In the genomic region with DNA sequence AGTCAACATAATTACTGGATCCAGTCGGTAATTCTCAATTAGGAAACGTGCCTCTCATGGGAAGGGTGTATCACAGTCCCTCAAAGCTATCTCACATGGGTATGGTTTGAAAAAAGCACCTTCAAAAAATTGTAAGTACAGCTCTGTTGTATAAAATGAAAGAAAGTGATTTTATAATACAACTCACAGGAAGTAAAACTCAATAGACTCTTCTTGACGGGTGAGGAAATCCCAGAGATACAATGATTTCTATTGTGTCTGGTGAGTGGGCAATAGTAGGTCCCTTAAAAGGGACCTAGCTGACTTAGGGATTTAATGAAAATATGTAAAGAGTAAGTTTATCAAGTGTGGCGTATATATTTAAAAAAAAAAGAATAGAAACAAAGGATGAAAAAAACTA, we compare ENCODE assay signal across 14 cellular contexts. TPM values are rescaled to one million over a fixed set of nuclear protein-coding genes. Genes with fewer than 3 reads are reported as not detected.
DNase-seq lines count a peak whose midpoint lies in the region; ATAC-seq and TF ChIP-seq lines count a peak whose summit lies in the region.
"Had no signal": no experiment of that assay in that cellular context is flagged by ENCODE, and none has a peak within 500 bp of the region (broad histone marks: within the 10 kb centered on the region; RNA-seq: fewer than 3 reads in every experiment).

No MANE protein-coding gene starts in this region.

- no peak for DNase-seq in activated naive CD4-positive, alpha-beta T cell treated with anti-CD3 and anti-CD28 coated beads, Interleukin-2, amount 10 ng/mL, durations not matched to agents 7 days and 5 days
- no peak for DNase-seq in activated naive CD4-positive, alpha-beta T cell treated with anti-CD3 and anti-CD28 coated beads, Interleukin-2, amount 50 U/mL, for 72 hours (ENCODE audit: low spot score in 2 of 2)
- no peak for DNase-seq in activated CD8-positive, alpha-beta T cell treated with anti-CD3 and anti-CD28 coated beads for 36 hours
- DNase-seq in left lobe of liver (ENCODE audit: low spot score): no peak
- DNase-seq in GM19240 (ENCODE audit: insufficient read length, low spot score): no peak
- no peak for DNase-seq in NCI-H510A (lab: John Stamatoyannopoulos, UW)
- DNase-seq: activated CD8-positive, alpha-beta memory T cell treated with anti-CD3 and anti-CD28 coated beads for 24 hours; brain microvascular endothelial cell; NCI-H1092 treated with DMSO at 0.1 percent for 48 hours; NCI-H526; posterior cingulate gyrus; stimulated activated CD4-positive, alpha-beta T cell treated with anti-CD3 and anti-CD28 coated beads, Interleukin-4, amount 100 ng/mL, for 4 hours had no signal

- peaks cover 24% of the 10 kb centered on the region for H3K36me3 Mint-ChIP-seq in activated naive CD4-positive, alpha-beta T cell treated with anti-CD3 and anti-CD28 coated beads, Interleukin-2, amount 10 ng/mL, durations not matched to agents 7 days and 5 days
- peaks cover 6 to 12% of the 10 kb centered on the region in 2 donors for H3K36me3 Mint-ChIP-seq in activated naive CD4-positive, alpha-beta T cell treated with anti-CD3 and anti-CD28 coated beads, Interleukin-2, amount 50 U/mL, for 72 hours
- peaks cover 14% of the 10 kb centered on the region for H3K36me3 Mint-ChIP-seq in activated CD8-positive, alpha-beta T cell treated with anti-CD3 and anti-CD28 coated beads for 36 hours (ENCODE audit: low read depth)

- no peak for TF ChIP-seq POLR2A in gastroesophageal sphincter (IDR thresholded peaks at IDR 0.05)

- POLR2A ChIA-PET in activated CD8-positive, alpha-beta T cell treated with anti-CD3 and anti-CD28 coated beads for 36 hours (lab: Charles Lee): interaction anchor here (1.2 kb wide), 1 partner anchor 19 kb away, joined by 3 read pairs; no protein-coding TSS in a partner anchor

- H3K36me3 ChIP-seq in subcutaneous abdominal adipose tissue (ENCODE audit: control insufficient read depth in 5 of 5, insufficient read depth in 5 of 5, low read length in 5 of 5): no peaks in the 10 kb centered on the region
- H3K36me3 ChIP-seq in gastroesophageal sphincter: no peaks in the 10 kb centered on the region
- H3K36me3 ChIP-seq: brain microvascular endothelial cell had no signal

- H3K4me1 ChIP-seq in subcutaneous abdominal adipose tissue (ENCODE audit: control insufficient read depth in 5 of 5, insufficient read depth in 5 of 5, low read length in 5 of 5): peaks cover 0 to 10% (median 0%) of the 10 kb centered on the region in 5 donors
- H3K4me1 ChIP-seq in gastroesophageal sphincter: peaks cover 0 to 14% (median 0%) of the 10 kb centered on the region in 3 donors

- no peaks in the 10 kb centered on the region for H3K27me3 Mint-ChIP-seq in activated naive CD4-positive, alpha-beta T cell treated with anti-CD3 and anti-CD28 coated beads, Interleukin-2, amount 10 ng/mL, durations not matched to agents 7 days and 5 days
- H3K27me3 Mint-ChIP-seq in activated CD8-positive, alpha-beta T cell treated with anti-CD3 and anti-CD28 coated beads for 36 hours: no peaks in the 10 kb centered on the region

- H3K4me3 ChIP-seq in subcutaneous abdominal adipose tissue (ENCODE audit: low read depth in 1 of 5, low read length in 5 of 5) (peak overlapping the region in 3 of 5 donors; percentile 42 to 49 (median 47)), gastroesophageal sphincter (no peak overlapping the region)

- TF ChIP-seq CTCF in activated CD8-positive, alpha-beta T cell treated with anti-CD3 and anti-CD28 coated beads for 36 hours (IDR thresholded peaks at IDR 0.05): no peak
- TF ChIP-seq CTCF in gastroesophageal sphincter (IDR thresholded peaks at IDR 0.05): no peak

- no peak for TF ChIP-seq EP300 in gastroesophageal sphincter (IDR thresholded peaks at IDR 0.05)

- CTCF ChIA-PET in activated naive CD4-positive, alpha-beta T cell treated with anti-CD3 and anti-CD28 coated beads, Interleukin-2, amount 10 ng/mL, durations not matched to agents 7 days and 5 days (lab: Charles Lee): interaction anchor here (1.9 kb wide), 1 partner anchor 82 kb away, joined by 5 read pairs; no protein-coding TSS in a partner anchor
- CTCF ChIA-PET in activated CD8-positive, alpha-beta T cell treated with anti-CD3 and anti-CD28 coated beads for 36 hours (lab: Charles Lee): no interaction called here

- no peak for ATAC-seq in activated naive CD4-positive, alpha-beta T cell treated with anti-CD3 and anti-CD28 coated beads, Interleukin-2, amount 50 U/mL, for 72 hours
- no peak for ATAC-seq in activated CD8-positive, alpha-beta T cell treated with anti-CD3 and anti-CD28 coated beads for 36 hours
- ATAC-seq in left lobe of liver (peak; percentile 12), gastroesophageal sphincter (no peak)

- H3K27me3 ChIP-seq in subcutaneous abdominal adipose tissue (ENCODE audit: control insufficient read depth in 5 of 5, insufficient read depth in 4 of 5, low read length in 5 of 5): no peaks in the 10 kb centered on the region
- H3K27me3 ChIP-seq in gastroesophageal sphincter: no peaks in the 10 kb centered on the region
- H3K27me3 ChIP-seq: brain microvascular endothelial cell had no signal

- intact Hi-C loops in activated CD8-positive, alpha-beta T cell treated with anti-CD3 and anti-CD28 coated beads for 36 hours (cut with micrococcal nuclease): no loop called here

- 68 to 72% methylated on average over 4 of the region's 4 CpGs for WGBS in gastroesophageal sphincter (ENCODE audit: low coverage in 1 of 2), 2 donors

- peak overlapping the region; percentile 86 for H3K27ac Mint-ChIP-seq in activated naive CD4-positive, alpha-beta T cell treated with anti-CD3 and anti-CD28 coated beads, Interleukin-2, amount 10 ng/mL, durations not matched to agents 7 days and 5 days
- peak overlapping the region in 1 of 2 donors; percentile 67 for H3K27ac Mint-ChIP-seq in activated naive CD4-positive, alpha-beta T cell treated with anti-CD3 and anti-CD28 coated beads, Interleukin-2, amount 50 U/mL, for 72 hours
- peak overlapping the region; percentile 66 for H3K27ac Mint-ChIP-seq in activated CD8-positive, alpha-beta T cell treated with anti-CD3 and anti-CD28 coated beads for 36 hours

- H3K4me3 Mint-ChIP-seq in activated naive CD4-positive, alpha-beta T cell treated with anti-CD3 and anti-CD28 coated beads, Interleukin-2, amount 10 ng/mL, durations not matched to agents 7 days and 5 days: peak overlapping the region; percentile 72
- H3K4me3 Mint-ChIP-seq in activated CD8-positive, alpha-beta T cell treated with anti-CD3 and anti-CD28 coated beads for 36 hours: peak overlapping the region; percentile 37

- H3K27ac ChIP-seq in subcutaneous abdominal adipose tissue (ENCODE audit: low read depth, low read length) (no peak overlapping the region), gastroesophageal sphincter (no peak overlapping the region)
- H3K27ac ChIP-seq: brain microvascular endothelial cell had no signal

- H3K4me1 Mint-ChIP-seq in activated naive CD4-positive, alpha-beta T cell treated with anti-CD3 and anti-CD28 coated beads, Interleukin-2, amount 10 ng/mL, durations not matched to agents 7 days and 5 days: peaks cover 48% of the 10 kb centered on the region
- peaks cover 67% of the 10 kb centered on the region for H3K4me1 Mint-ChIP-seq in activated CD8-positive, alpha-beta T cell treated with anti-CD3 and anti-CD28 coated beads for 36 hours (ENCODE audit: low read depth)

- H3K9ac ChIP-seq in subcutaneous abdominal adipose tissue (ENCODE audit: low read length in 5 of 5): peak overlapping the region in 3 of 5 donors; percentile 1 to 55 (median 46)

- no peaks in the 10 kb centered on the region for H3K9me3 Mint-ChIP-seq in activated naive CD4-positive, alpha-beta T cell treated with anti-CD3 and anti-CD28 coated beads, Interleukin-2, amount 10 ng/mL, durations not matched to agents 7 days and 5 days
- H3K9me3 Mint-ChIP-seq in activated naive CD4-positive, alpha-beta T cell treated with anti-CD3 and anti-CD28 coated beads, Interleukin-2, amount 50 U/mL, for 72 hours: peaks cover 0 to 12% of the 10 kb centered on the region in 2 donors
- H3K9me3 Mint-ChIP-seq in activated CD8-positive, alpha-beta T cell treated with anti-CD3 and anti-CD28 coated beads for 36 hours: no peaks in the 10 kb centered on the region

- H3K9me3 ChIP-seq in subcutaneous abdominal adipose tissue (ENCODE audit: control insufficient read depth in 5 of 5, low read length in 5 of 5) (no peaks in the 10 kb centered on the region), gastroesophageal sphincter (no peaks in the 10 kb centered on the region)

RNA-seq across cellular contexts. Expression of gene TASOR2, which starts 27.0 kb away (rescaled TPM):
- total RNA-seq in activated naive CD4-positive, alpha-beta T cell treated with anti-CD3 and anti-CD28 coated beads, Interleukin-2, amount 50 U/mL, for 72 hours: 10 to 100 TPM; 44.9 to 54.9 TPM
- total RNA-seq in activated CD8-positive, alpha-beta T cell treated with anti-CD3 and anti-CD28 coated beads for 36 hours: 10 to 100 TPM; 61.4 to 69.9 TPM
- total RNA-seq in left lobe of liver (20.2 TPM), gastroesophageal sphincter (10 to 100 TPM; 51.8 to 71.8 (median 64.2) TPM)

RNA-seq across cellular contexts. Expression of gene ASB13, which starts 45.2 kb away (rescaled TPM):
- 10 to 100 TPM in 1 of 2 donors, under 1 TPM in 1; 0.41 to 14.3 TPM for total RNA-seq in activated naive CD4-positive, alpha-beta T cell treated with anti-CD3 and anti-CD28 coated beads, Interleukin-2, amount 50 U/mL, for 72 hours
- total RNA-seq in activated CD8-positive, alpha-beta T cell treated with anti-CD3 and anti-CD28 coated beads for 36 hours: 1 to 10 TPM; 8.9 to 9.2 TPM
- total RNA-seq in left lobe of liver (128 TPM), gastroesophageal sphincter (10 to 100 TPM; 17.6 to 39.6 (median 19.0) TPM)

Comparison
In these comparisons a context has a peak if more than half of its experiments do, and no peak if none do; other contexts are left out.
1. H3K4me3 ChIP-seq: peak in subcutaneous abdominal adipose tissue (3 of 5); none in gastroesophageal sphincter (0 of 2).